ENCODE assay signal across 8 cellular contexts in genomic region chr6:35294308-35294945, GRCh38. TPM values are rescaled to one million over a fixed set of nuclear protein-coding genes. Genes with fewer than 3 reads are reported as not detected.
A peak's percentile ranks its signal among the peaks of the same experiment; 100 is the strongest.
DNase-seq lines count a peak whose midpoint lies in the region; ATAC-seq, FAIRE-seq and TF ChIP-seq lines count a peak whose summit lies in the region.

No MANE protein-coding gene starts in this region.

- TF ChIP-seq RAD21 in A549 (conservative IDR thresholded peaks at IDR 0.05 in 1 of 2, IDR thresholded peaks at IDR 0.05 in 1 of 2) = peak; percentile 64 to 71

- CTCF ChIA-PET in A549 (lab: Yijun Ruan, JAX) = interaction anchor here (0.8 to 2.8 kb wide), 18 partner anchors 13 to 442 kb away, joined by 3 to 17 read pairs (median 3); partner anchors contain the start of genes ARMC12, PPARD and RPL10A
- CTCF ChIA-PET in activated CD8-positive, alpha-beta memory T cell treated with anti-CD3 and anti-CD28 coated beads, Interleukin-2, amount 10 ng/mL, durations not matched to agents 7 days and 5 days (lab: Charles Lee) = interaction anchor here (0.7 to 10.4 kb wide), 16 partner anchors 9 to 258 kb away, joined by 3 to 249 read pairs (median 7); partner anchors contain the start of genes PPARD and RPL10A

- ATAC-seq in A549 (peak; percentile 81 to 88), HG03139 (IDR thresholded peaks at IDR 0.05; ENCODE audit: unreplicated experiment) (no peak)
- ATAC-seq in activated CD8-positive, alpha-beta memory T cell treated with anti-CD3 and anti-CD28 coated beads, Interleukin-2, amount 10 ng/mL, durations not matched to agents 7 days and 5 days = peak; percentile 26

- no peak for TF ChIP-seq POLR2A in A549 (IDR thresholded peaks at IDR 0.05; ENCODE audit: low read length)

- no peak for TF ChIP-seq EP300 in A549 (IDR thresholded peaks at IDR 0.05)

- FAIRE-seq in A549 (lab: Jason Lieb, UNC) = no peak

- no peaks in the 10 kb centered on the region for H3K27me3 Mint-ChIP-seq in activated CD8-positive, alpha-beta memory T cell treated with anti-CD3 and anti-CD28 coated beads, Interleukin-2, amount 10 ng/mL, durations not matched to agents 7 days and 5 days
- no peaks in the 10 kb centered on the region for H3K27me3 Mint-ChIP-seq in osteocyte (ENCODE audit: unreplicated experiment)

- H3K4me3 Mint-ChIP-seq in activated CD8-positive, alpha-beta memory T cell treated with anti-CD3 and anti-CD28 coated beads, Interleukin-2, amount 10 ng/mL, durations not matched to agents 7 days and 5 days = no peak overlapping the region
- H3K4me3 Mint-ChIP-seq in osteocyte (ENCODE audit: unreplicated experiment) = no peak overlapping the region

- WGBS in A549 (ENCODE audit: missing lambda C conversion rate) = 52% methylated on average over 10 of the region's 10 CpGs

- peaks cover 21% of the 10 kb centered on the region for H3K4me1 Mint-ChIP-seq in activated CD8-positive, alpha-beta memory T cell treated with anti-CD3 and anti-CD28 coated beads, Interleukin-2, amount 10 ng/mL, durations not matched to agents 7 days and 5 days
- peaks cover 7% of the 10 kb centered on the region for H3K4me1 Mint-ChIP-seq in osteocyte (ENCODE audit: unreplicated experiment)

- peaks cover 11% of the 10 kb centered on the region for H3K36me3 Mint-ChIP-seq in activated CD8-positive, alpha-beta memory T cell treated with anti-CD3 and anti-CD28 coated beads, Interleukin-2, amount 10 ng/mL, durations not matched to agents 7 days and 5 days
- peaks cover 25% of the 10 kb centered on the region for H3K36me3 Mint-ChIP-seq in osteocyte (ENCODE audit: unreplicated experiment)

- peak; percentile 45 to 65 for DNase-seq in A549 (ENCODE audit: low read depth in 1 of 2, low spot score in 1 of 2)
- DNase-seq in NCI-H345 (lab: John Stamatoyannopoulos, UW) = peak; percentile 57
- peak; percentile 62 for DNase-seq in activated CD8-positive, alpha-beta memory T cell treated with anti-CD3 and anti-CD28 coated beads, Interleukin-2, amount 10 ng/mL, durations not matched to agents 7 days and 5 days
- peak; percentile 52 for DNase-seq in fibroblast of pulmonary artery (ENCODE audit: low read depth)
- DNase-seq in osteocyte (ENCODE audit: extremely low spot score, unreplicated experiment) = no peak
- DNase-seq in GF-D8 (lab: John Stamatoyannopoulos, UW) = no peak

- TF ChIP-seq CTCF in A549 (IDR thresholded peaks at IDR 0.05) = peak; percentile 59
- peak; percentile 82 for TF ChIP-seq CTCF in GM12874 (IDR thresholded peaks at IDR 0.05; ENCODE audit: insufficient read depth, low read depth, low read length)
- peak; percentile 76 for TF ChIP-seq CTCF in fibroblast of pulmonary artery (IDR thresholded peaks at IDR 0.05; ENCODE audit: low read length, missing control alignments)
- peak; percentile 70 for TF ChIP-seq CTCF in osteocyte (IDR thresholded peaks at IDR 0.05)

- no peak overlapping the region for H3K4me2 ChIP-seq in A549

- H3K27ac ChIP-seq in A549 = no peak overlapping the region

- H3K9me3 ChIP-seq in A549 = no peaks in the 10 kb centered on the region

- no peak overlapping the region for H3K27ac Mint-ChIP-seq in activated CD8-positive, alpha-beta memory T cell treated with anti-CD3 and anti-CD28 coated beads, Interleukin-2, amount 10 ng/mL, durations not matched to agents 7 days and 5 days
- H3K27ac Mint-ChIP-seq in osteocyte (ENCODE audit: unreplicated experiment) = no peak overlapping the region

- POLR2A ChIA-PET in A549 (lab: Yijun Ruan, JAX) = no interaction called here

- H3K9me3 Mint-ChIP-seq in activated CD8-positive, alpha-beta memory T cell treated with anti-CD3 and anti-CD28 coated beads, Interleukin-2, amount 10 ng/mL, durations not matched to agents 7 days and 5 days (ENCODE audit: low read depth) = no peaks in the 10 kb centered on the region
- no peaks in the 10 kb centered on the region for H3K9me3 Mint-ChIP-seq in osteocyte (ENCODE audit: unreplicated experiment)

- H3K4me1 ChIP-seq in A549 = no peaks in the 10 kb centered on the region

- H3K4me3 ChIP-seq in A549 = no peak overlapping the region
- no peak overlapping the region for H3K4me3 ChIP-seq in fibroblast of pulmonary artery (replicated peaks; ENCODE audit: low read depth, low read length)

TF ChIP-seq in A549, 52 proteins besides CTCF, POLR2A, EP300 and RAD21:
- no peak for TF ChIP-seq TP53 (CRISPR knock-in tag; IDR thresholded peaks at IDR 0.05)
- 0 out of 3 replicates have a peak, but pooled peaks have one; percentile 37 for TF ChIP-seq SMC3 (IDR thresholded peaks at IDR 0.05)

RNA-seq across cellular contexts. Expression of gene DEF6, which starts 3.2 kb away (rescaled TPM):
- 0.05 and 0.13 TPM in 2 replicates for polyA plus RNA-seq in A549 (2011; rRNA removed)
- polyA plus RNA-seq in A549 (2012; cell fraction: cytosol; rRNA removed) = 0.08 and 0.09 TPM in 2 replicates
- 0.32 and 0.61 TPM in 2 replicates for polyA plus RNA-seq in A549 (2012; cell fraction: nucleus; rRNA removed)
- polyA plus RNA-seq in A549 (2017; fragmentation: RNase III; extraction: RNeasy Plus Mini Kit Qiagen cat#74134 plus additional on column Dnase treatment) = 0.05 to 0.08 TPM (median 0.07 TPM) in 3 replicates
- polyA minus RNA-seq in A549 (2011; rRNA and poly(A)+ RNA removed) = not detected in 2 replicates
- 100 to 1,000 TPM; 153 to 194 TPM for total RNA-seq in activated CD8-positive, alpha-beta memory T cell treated with anti-CD3 and anti-CD28 coated beads, Interleukin-2, amount 10 ng/mL, durations not matched to agents 7 days and 5 days
- total RNA-seq in osteocyte = 0.52 and 0.59 TPM in 2 replicates

RNA-seq across cellular contexts. Expression of gene ZNF76, which starts 34.9 kb away (rescaled TPM):
- polyA plus RNA-seq in A549 (2011; rRNA removed) = 7.9 and 12.0 TPM in 2 replicates
- 11.0 and 13.3 TPM in 2 replicates for polyA plus RNA-seq in A549 (2012; cell fraction: cytosol; rRNA removed)
- polyA plus RNA-seq in A549 (2012; cell fraction: nucleus; rRNA removed) = 39.9 and 45.7 TPM in 2 replicates
- polyA plus RNA-seq in A549 (2017; fragmentation: RNase III; extraction: RNeasy Plus Mini Kit Qiagen cat#74134 plus additional on column Dnase treatment) = 10.5 to 10.9 TPM (median 10.6 TPM) in 3 replicates
- polyA minus RNA-seq in A549 (2011; rRNA and poly(A)+ RNA removed) = 15.1 and 17.7 TPM in 2 replicates
- total RNA-seq in activated CD8-positive, alpha-beta memory T cell treated with anti-CD3 and anti-CD28 coated beads, Interleukin-2, amount 10 ng/mL, durations not matched to agents 7 days and 5 days = 10 to 100 TPM; 55.0 to 61.8 TPM
- 29.3 and 32.9 TPM in 2 replicates for total RNA-seq in osteocyte

RNA-seq across cellular contexts. Expression of gene PPARD, which starts 47.9 kb away (rescaled TPM):
- polyA plus RNA-seq in A549 (2011; rRNA removed) (3.8 and 4.1 TPM in 2 replicates), A549 (2017; fragmentation: RNase III; extraction: RNeasy Plus Mini Kit Qiagen cat#74134 plus additional on column Dnase treatment) (5.1 to 5.9 TPM (median 5.4 TPM) in 3 replicates)
- 4.7 and 6.4 TPM in 2 replicates for polyA plus RNA-seq in A549 (2012; cell fraction: cytosol; rRNA removed)
- 8.4 and 10.2 TPM in 2 replicates for polyA plus RNA-seq in A549 (2012; cell fraction: nucleus; rRNA removed)
- 3.8 and 5.6 TPM in 2 replicates for polyA minus RNA-seq in A549 (2011; rRNA and poly(A)+ RNA removed)
- total RNA-seq in activated CD8-positive, alpha-beta memory T cell treated with anti-CD3 and anti-CD28 coated beads, Interleukin-2, amount 10 ng/mL, durations not matched to agents 7 days and 5 days = 10 to 100 TPM; 16.4 to 18.8 TPM
- 33.1 and 33.8 TPM in 2 replicates for total RNA-seq in osteocyte

Comparison
In these comparisons a context has a peak if more than half of its experiments do, and no peak if none do; other contexts are left out.
1. DNase-seq: peak in A549 (2 of 2), NCI-H345 (single experiment), activated CD8-positive, alpha-beta memory T cell treated with anti-CD3 and anti-CD28 coated beads, Interleukin-2, amount 10 ng/mL, durations not matched to agents 7 days and 5 days (single experiment) and fibroblast of pulmonary artery (single experiment); none in osteocyte (single experiment) and GF-D8 (single experiment).
2. RNA of gene DEF6, which starts 3.2 kb away (total RNA-seq): 153 to 194 TPM in activated CD8-positive, alpha-beta memory T cell treated with anti-CD3 and anti-CD28 coated beads, Interleukin-2, amount 10 ng/mL, durations not matched to agents 7 days and 5 days; 0.52 to 0.59 TPM in osteocyte; every median in the first group is over 10 times any median in the second.
3. Peak in every context shown above with its lines, with median percentiles within 50 percentile points of each other: CTCF ChIP-seq.